ENCODE assay signal across 21 cellular contexts in genomic region chr18:2921778-2922177, GRCh38.
"Had no signal": no experiment of that assay in that cellular context is flagged by ENCODE, and none has a peak within 500 bp of the region (broad histone marks: within the 10 kb centered on the region; RNA-seq: fewer than 3 reads in every experiment).

No MANE protein-coding gene starts in this region.

- H3K27ac ChIP-seq: gastroesophageal sphincter, heart right ventricle, neutrophil, prostate gland, right lobe of liver, SK-N-MC, upper lobe of right lung had no signal

- H3K27me3 Mint-ChIP-seq: memory B cell; naive thymus-derived CD4-positive, alpha-beta T cell had no signal

- DNase-seq: activated CD4-positive, alpha-beta T cell treated with anti-CD3 and anti-CD28 coated beads, Interleukin-2, amount 50 U/mL, for 48 hours; activated CD4-positive, CD25-positive, alpha-beta regulatory T cell treated with anti-CD3 and anti-CD28 coated beads, Interleukin-2, amount 50 U/mL, for 72 hours; dorsolateral prefrontal cortex; endodermal cell; erythroblast; heart right ventricle; mucosa of descending colon; naive thymus-derived CD4-positive, alpha-beta T cell; stimulated activated CD4-positive, alpha-beta T cell treated with anti-CD3 and anti-CD28 coated beads, Interleukin-4, amount 100 ng/mL, for 4 hours; stimulated activated CD8-positive, alpha-beta memory T cell treated with anti-CD3 and anti-CD28 coated beads, Interleukin-4, amount 100 ng/mL, for 48 hours; stimulated activated naive CD4-positive, alpha-beta T cell treated with Interleukin-2 at 50 U/mL for 16 hours; T-helper 9 cell; upper lobe of right lung had no signal

- H3K4me3 ChIP-seq: dorsolateral prefrontal cortex, gastroesophageal sphincter, heart right ventricle, mucosa of descending colon, prostate gland, right lobe of liver, SK-N-MC, smooth muscle cell, upper lobe of right lung had no signal

- H3K27me3 ChIP-seq: dorsolateral prefrontal cortex, gastroesophageal sphincter, heart right ventricle, neutrophil, right lobe of liver, upper lobe of right lung had no signal

- H3K9me3 ChIP-seq: gastroesophageal sphincter, heart right ventricle, mucosa of descending colon, neutrophil, prostate gland, right lobe of liver, upper lobe of right lung had no signal

- H3K9me3 Mint-ChIP-seq: endodermal cell, memory B cell had no signal

- H3K27ac Mint-ChIP-seq: endodermal cell, memory B cell had no signal

- H3K4me2 ChIP-seq: smooth muscle cell had no signal

- H3K4me1 ChIP-seq: right lobe of liver had no signal

- H3K4me3 Mint-ChIP-seq: endodermal cell; memory B cell; naive thymus-derived CD4-positive, alpha-beta T cell had no signal

- ATAC-seq: gastroesophageal sphincter; heart right ventricle; left lobe of liver; mucosa of descending colon; naive thymus-derived CD4-positive, alpha-beta T cell; upper lobe of right lung had no signal
